19 cellular contexts compared by ENCODE assay signal in genomic region chr16:56977256-56977655, GRCh38. TPM values are rescaled to one million over a fixed set of nuclear protein-coding genes. Genes with fewer than 3 reads are reported as not detected.
"Had no signal": no experiment of that assay in that cellular context is flagged by ENCODE, and none has a peak within 500 bp of the region (broad histone marks: within the 10 kb centered on the region; RNA-seq: fewer than 3 reads in every experiment).

No MANE protein-coding gene starts in this region.

- H3K36me3 ChIP-seq: ascending aorta, breast epithelium, gastrocnemius medialis had no signal

- H3K4me1 ChIP-seq: breast epithelium, gastrocnemius medialis, testis had no signal

- H3K9me3 ChIP-seq: ascending aorta, breast epithelium, gastrocnemius medialis, heart right ventricle, testis had no signal

- H3K4me3 ChIP-seq: ascending aorta, breast epithelium, gastrocnemius medialis, heart right ventricle, lung, testis had no signal

- H3K27me3 ChIP-seq: ascending aorta, breast epithelium, gastrocnemius medialis, heart right ventricle, testis had no signal

- H3K4me3 Mint-ChIP-seq: T-helper 2 cell treated with Interferon-gamma antibody and Interleukin-4, amounts not matched to agents 5 μg/mL and 100 μg/mL, for 36 hours had no signal

- H3K9me3 Mint-ChIP-seq: T-helper 2 cell treated with Interferon-gamma antibody and Interleukin-4, amounts not matched to agents 5 μg/mL and 100 μg/mL, for 36 hours had no signal

- DNase-seq: activated CD4-positive, alpha-beta T cell treated with anti-CD3 and anti-CD28 coated beads for 1 hour; activated CD4-positive, alpha-beta T cell treated with anti-CD3 and anti-CD28 coated beads, Interleukin-2, amount 50 U/mL, for 48 hours; activated effector memory CD4-positive, alpha-beta T cell treated with Interleukin-2 at 50 U/mL for 16 hours; gastrocnemius medialis; heart right ventricle; left colon; nucleus accumbens; stimulated activated CD4-positive, alpha-beta T cell treated with anti-CD3 and anti-CD28 coated beads, Interleukin-15, amount 100 ng/mL, for 24 hours; stimulated activated CD4-positive, alpha-beta T cell treated with anti-CD3 and anti-CD28 coated beads, Interleukin-4, amount 100 ng/mL, for 1 hour; stimulated activated naive CD4-positive, alpha-beta T cell treated with Interleukin-2 at 50 U/mL for 16 hours; testis had no signal

- ATAC-seq: gastrocnemius medialis, left colon had no signal

- H3K27ac ChIP-seq: ascending aorta, breast epithelium, gastrocnemius medialis, heart right ventricle, testis, VCaP had no signal

RNA-seq across cellular contexts. Expression of gene CETP, which starts 15.5 kb away (rescaled TPM):
- total RNA-seq: ascending aorta, chondrocyte, epithelial cell of proximal tubule, gastrocnemius medialis, SK-MEL-5 had no signal
